Comparison of ENCODE assay signal across 26 cellular contexts in the genomic region with DNA sequence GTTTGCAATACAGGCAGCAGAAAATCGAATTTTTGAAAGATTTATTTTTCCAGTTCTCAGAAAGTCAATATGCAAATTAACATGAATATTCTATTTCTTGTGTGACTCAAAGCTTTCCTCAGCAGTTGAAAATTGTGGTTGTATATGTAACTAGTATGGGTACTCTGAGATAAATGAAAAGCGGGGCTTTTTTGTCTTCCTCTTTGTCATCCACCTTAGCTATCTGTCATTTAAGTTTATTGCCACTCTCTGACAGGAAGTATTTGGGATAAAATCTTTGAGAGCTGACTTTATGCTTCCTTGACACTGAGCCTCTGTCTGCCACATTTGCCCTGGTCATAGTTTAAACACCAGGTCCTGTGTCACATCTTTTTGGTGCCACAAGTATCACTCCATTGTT.
A peak's percentile ranks its signal among the peaks of the same experiment; 100 is the strongest.
DNase-seq lines count a peak whose midpoint lies in the region; ATAC-seq and TF ChIP-seq lines count a peak whose summit lies in the region.
"Had no signal": no experiment of that assay in that cellular context is flagged by ENCODE, and none has a peak within 500 bp of the region (broad histone marks: within the 10 kb centered on the region; RNA-seq: fewer than 3 reads in every experiment).

No MANE protein-coding gene starts in this region.

- TF ChIP-seq CTCF in IMR-90 (conservative IDR thresholded peaks at IDR 0.05; ENCODE audit: low read depth, low read length) (no peak), lower lobe of right lung (IDR thresholded peaks at IDR 0.05) (no peak)

- CTCF ChIA-PET in IMR-90 (lab: Yijun Ruan, JAX): interaction anchor here (0.6 kb wide), 1 partner anchor 101 kb away, joined by 3 read pairs; no protein-coding TSS in a partner anchor
- CTCF ChIA-PET in CD4-positive, alpha-beta memory T cell (lab: Charles Lee; ENCODE audit: partially characterized antibody): no interaction called here

- 0 out of 2 replicates have a peak overlapping the region, but pooled peaks have one; percentile 1 for H3K4ac ChIP-seq in IMR-90 (ENCODE audit: low read depth, low read length)

- peak overlapping the region; percentile 18; the same call in 1 of the 2 replicates for H2AK5ac ChIP-seq in IMR-90 (ENCODE audit: low read depth, low read length)

- H3K4me3 ChIP-seq in IMR-90 (ENCODE audit: insufficient read depth, low read depth, low read length) (no peak overlapping the region), lower lobe of right lung (no peak overlapping the region)
- H3K4me3 ChIP-seq in CD4-positive, alpha-beta memory T cell (ENCODE audit: low read length in 2 of 2): no peak overlapping the region
- H3K4me3 ChIP-seq: BLaER1 treated with 17β-estradiol and CSF1 and Interleukin-3, amounts not matched to agents 10 nM and 100 nM; ovary; suprapubic skin; upper lobe of left lung had no signal

- no peak overlapping the region for H2AFZ ChIP-seq in IMR-90 (replicated peaks; ENCODE audit: low read length, poor library complexity)

- peak overlapping the region in 1 of 2 donors; percentile 54 for H3K27ac Mint-ChIP-seq in activated naive CD4-positive, alpha-beta T cell treated with anti-CD3 and anti-CD28 coated beads, Interleukin-2, amount 50 U/mL, for 72 hours
- H3K27ac Mint-ChIP-seq in activated T-helper 17 cell treated with anti-CD3 and anti-CD28 coated beads, Interleukin-2, amount 50 U/mL, for 72 hours: peak overlapping the region; percentile 51
- peak overlapping the region; percentile 42 for H3K27ac Mint-ChIP-seq in stimulated activated naive CD8-positive, alpha-beta T cell treated with anti-CD3 and anti-CD28 coated beads, Interleukin-15, Interleukin-2, amounts not matched to agents 100 ng/mL and 50 ng/mL, for 24 hours
- peak overlapping the region in 1 of 7 donors; percentile 78 for H3K27ac Mint-ChIP-seq in CD4-positive, alpha-beta memory T cell
- H3K27ac Mint-ChIP-seq: activated naive CD8-positive, alpha-beta T cell had no signal

- in situ Hi-C loops in IMR-90 (cut with MboI; ENCODE audit: low sequenced_read_pairs): no loop called here

- peaks cover 9 to 18% of the 10 kb centered on the region in 2 donors for H3K36me3 Mint-ChIP-seq in activated naive CD4-positive, alpha-beta T cell treated with anti-CD3 and anti-CD28 coated beads, Interleukin-2, amount 50 U/mL, for 72 hours
- peaks cover 97% of the 10 kb centered on the region for H3K36me3 Mint-ChIP-seq in activated T-helper 17 cell treated with anti-CD3 and anti-CD28 coated beads, Interleukin-2, amount 50 U/mL, for 72 hours (ENCODE audit: low read depth)
- H3K36me3 Mint-ChIP-seq in stimulated activated naive CD8-positive, alpha-beta T cell treated with anti-CD3 and anti-CD28 coated beads, Interleukin-15, Interleukin-2, amounts not matched to agents 100 ng/mL and 50 ng/mL, for 24 hours (ENCODE audit: low read depth): peaks cover 77% of the 10 kb centered on the region
- peaks cover 73 to 79% of the 10 kb centered on the region in 2 donors for H3K36me3 Mint-ChIP-seq in CD4-positive, alpha-beta memory T cell

- H4K5ac ChIP-seq in IMR-90 (ENCODE audit: low read depth, low read length): peak overlapping the region; percentile 40; the same call in 1 of the 2 replicates

- no peak for TF ChIP-seq RAD21 in IMR-90 (IDR thresholded peaks at IDR 0.05; ENCODE audit: low read length)

- H3K4me3 Mint-ChIP-seq in activated T-helper 17 cell treated with anti-CD3 and anti-CD28 coated beads, Interleukin-2, amount 50 U/mL, for 72 hours: no peak overlapping the region
- no peak overlapping the region for H3K4me3 Mint-ChIP-seq in stimulated activated naive CD8-positive, alpha-beta T cell treated with anti-CD3 and anti-CD28 coated beads, Interleukin-15, Interleukin-2, amounts not matched to agents 100 ng/mL and 50 ng/mL, for 24 hours
- H3K4me3 Mint-ChIP-seq in CD4-positive, alpha-beta memory T cell: no peak overlapping the region
- H3K4me3 Mint-ChIP-seq: activated naive CD8-positive, alpha-beta T cell; neural crest cell had no signal

- peak overlapping the region; percentile 17; the same call in 1 of the 2 replicates for H3K14ac ChIP-seq in IMR-90 (replicated peaks; ENCODE audit: low read depth, low read length)

- peaks cover 10% of the 10 kb centered on the region for H3K9me1 ChIP-seq in IMR-90 (ENCODE audit: insufficient read depth, low read length)

- no peak for DNase-seq in activated naive CD4-positive, alpha-beta T cell treated with anti-CD3 and anti-CD28 coated beads, Interleukin-2, amount 50 U/mL, for 72 hours (ENCODE audit: low spot score in 2 of 2)
- DNase-seq in activated naive CD4-positive, alpha-beta T cell (lab: John Stamatoyannopoulos, UW): no peak
- no peak for DNase-seq in IMR-90
- no peak for DNase-seq in CD1c-positive myeloid dendritic cell (ENCODE audit: extremely low spot score)
- DNase-seq in CD4-positive, alpha-beta memory T cell: no peak
- DNase-seq in lower lobe of right lung: no peak
- DNase-seq: activated CD4-positive, alpha-beta T cell treated with anti-CD3 and anti-CD28 coated beads for 1 hour; aorta; COR-L47; GOT3; hippocampal formation; NCI-H1930; NCI-H524; NK-92 treated with Interleukin-12 subunit alpha and Interleukin-12 subunit beta, amount 100 ng/mL, for 24 hours; ovary; PC-3; SK-N-SH; stimulated activated CD4-positive, alpha-beta T cell treated with anti-CD3 and anti-CD28 coated beads, Interleukin-4, amount 100 ng/mL, for 24 hours; upper lobe of left lung had no signal

- H3K9me3 ChIP-seq in IMR-90 (ENCODE audit: control insufficient read depth, insufficient read depth, low read length): no peaks in the 10 kb centered on the region
- H3K9me3 ChIP-seq in CD4-positive, alpha-beta memory T cell (ENCODE audit: control insufficient read depth in 1 of 2, low read length in 2 of 2): no peaks in the 10 kb centered on the region
- no peaks in the 10 kb centered on the region for H3K9me3 ChIP-seq in lower lobe of right lung
- H3K9me3 ChIP-seq: ovary, SK-N-SH, suprapubic skin, upper lobe of left lung had no signal

- WGBS in IMR-90 (ENCODE audit: extremely low coverage in 2 of 2, insufficient read length in 1 of 2), 2 experiments: no CpG with 5 or more reads among the region's 2 CpGs

- H3K23ac ChIP-seq in IMR-90 (ENCODE audit: low read depth, low read length): no peak overlapping the region

- H3K27me3 Mint-ChIP-seq in activated T-helper 17 cell treated with anti-CD3 and anti-CD28 coated beads, Interleukin-2, amount 50 U/mL, for 72 hours: no peaks in the 10 kb centered on the region
- no peaks in the 10 kb centered on the region for H3K27me3 Mint-ChIP-seq in stimulated activated naive CD8-positive, alpha-beta T cell treated with anti-CD3 and anti-CD28 coated beads, Interleukin-15, Interleukin-2, amounts not matched to agents 100 ng/mL and 50 ng/mL, for 24 hours
- no peaks in the 10 kb centered on the region for H3K27me3 Mint-ChIP-seq in CD4-positive, alpha-beta memory T cell
- H3K27me3 Mint-ChIP-seq: activated naive CD8-positive, alpha-beta T cell had no signal

- BruUV-seq in IMR-90 (replicated peaks; lab: Mats Ljungman, UMichigan): no TSS peak

- no peaks in the 10 kb centered on the region for H3K4me1 Mint-ChIP-seq in activated T-helper 17 cell treated with anti-CD3 and anti-CD28 coated beads, Interleukin-2, amount 50 U/mL, for 72 hours
- peaks cover 12% of the 10 kb centered on the region for H3K4me1 Mint-ChIP-seq in stimulated activated naive CD8-positive, alpha-beta T cell treated with anti-CD3 and anti-CD28 coated beads, Interleukin-15, Interleukin-2, amounts not matched to agents 100 ng/mL and 50 ng/mL, for 24 hours (ENCODE audit: low read depth)
- no peaks in the 10 kb centered on the region for H3K4me1 Mint-ChIP-seq in CD4-positive, alpha-beta memory T cell

- H3K9ac ChIP-seq in IMR-90 (ENCODE audit: low read depth, low read length): no peak overlapping the region
- H3K9ac ChIP-seq: KMS-11, SK-N-SH had no signal

- no peak for TF ChIP-seq POLR2A in IMR-90 (IDR thresholded peaks at IDR 0.05; ENCODE audit: low read depth, low read length)

- 0 out of 2 replicates have a peak overlapping the region, but pooled peaks have one; percentile 43 for H3K4me2 ChIP-seq in IMR-90 (ENCODE audit: low read depth, low read length)
- H3K4me2 ChIP-seq: KMS-11, SK-N-SH had no signal

- no peak overlapping the region for H2BK120ac ChIP-seq in IMR-90 (ENCODE audit: low read depth, low read length)

- POLR2A ChIA-PET in IMR-90 (lab: Charles Lee; ENCODE audit: unreplicated experiment): no interaction called here
- POLR2A ChIA-PET in CD4-positive, alpha-beta memory T cell (lab: Charles Lee; ENCODE audit: partially characterized antibody): no interaction called here

- ATAC-seq in activated naive CD4-positive, alpha-beta T cell treated with anti-CD3 and anti-CD28 coated beads, Interleukin-2, amount 50 U/mL, for 72 hours: peak; percentile 68 to 89
- ATAC-seq in IMR-90 (ENCODE audit: low read depth) (no peak), lower lobe of right lung (no peak)
- ATAC-seq in activated T-helper 17 cell treated with anti-CD3 and anti-CD28 coated beads, Interleukin-2, amount 50 U/mL, for 72 hours (replicated peaks): peak; percentile 91
- ATAC-seq: PC-3 had no signal

- H3K79me1 ChIP-seq in IMR-90 (ENCODE audit: low read depth in 1 of 2, low read length in 2 of 2): peaks cover 3 to 7% of the 10 kb centered on the region in 2 experiments; a peak in 1 of 4 replicates

- peak overlapping the region; percentile 74 for H2BK5ac ChIP-seq in IMR-90 (ENCODE audit: low read depth, low read length, poor library complexity, severe bottlenecking)

- H4K91ac ChIP-seq in IMR-90 (ENCODE audit: insufficient read depth, low read depth, low read length): peak overlapping the region; percentile 13; the same call in 1 of the 2 replicates

- H3K4me1 ChIP-seq in IMR-90 (ENCODE audit: control insufficient read depth, insufficient read depth, low read length) (peaks cover 15% of the 10 kb centered on the region), lower lobe of right lung (peaks cover 33% of the 10 kb centered on the region)
- no peaks in the 10 kb centered on the region for H3K4me1 ChIP-seq in CD4-positive, alpha-beta memory T cell (ENCODE audit: insufficient read depth, low read length)

- dilution Hi-C loops in IMR-90 (cut with HindIII; ENCODE audit: low sequenced_read_pairs, unreplicated experiment): no loop called here

- H4K8ac ChIP-seq in IMR-90 (ENCODE audit: low read depth in 2 of 2, low read length in 2 of 2): 0 out of 4 replicates have a peak overlapping the region, but pooled peaks of 1 of the 2 experiments have one; percentile 22

- H3K27me3 ChIP-seq in IMR-90 (ENCODE audit: control insufficient read depth, insufficient read depth, low read length) (no peaks in the 10 kb centered on the region), lower lobe of right lung (ENCODE audit: low read depth) (no peaks in the 10 kb centered on the region)
- H3K27me3 ChIP-seq in CD4-positive, alpha-beta memory T cell (ENCODE audit: insufficient read depth, low read length): no peaks in the 10 kb centered on the region
- H3K27me3 ChIP-seq: BLaER1 treated with 17β-estradiol and CSF1 and Interleukin-3, amounts not matched to agents 10 nM and 100 nM; ovary; suprapubic skin; upper lobe of left lung had no signal

- H3K27ac ChIP-seq in IMR-90 (ENCODE audit: insufficient read depth, low read length) (peak overlapping the region; percentile 61), lower lobe of right lung (no peak overlapping the region)
- H3K27ac ChIP-seq in CD4-positive, alpha-beta memory T cell (ENCODE audit: low read depth, low read length): no peak overlapping the region
- H3K27ac ChIP-seq: KMS-11, ovary, suprapubic skin, upper lobe of left lung had no signal

- H3K18ac ChIP-seq in IMR-90 (ENCODE audit: low read depth, low read length): peak overlapping the region; percentile 52; the same call in 1 of the 2 replicates

- no peak overlapping the region for H2AK9ac ChIP-seq in IMR-90 (replicated peaks; ENCODE audit: low read depth, low read length, poor library complexity)

- no peak overlapping the region for H3K56ac ChIP-seq in IMR-90 (ENCODE audit: extremely low read depth, insufficient read depth, low read length)

- H4K20me1 ChIP-seq in IMR-90 (ENCODE audit: insufficient read depth, low read length): no peaks in the 10 kb centered on the region
- H4K20me1 ChIP-seq: BLaER1 treated with 17β-estradiol and CSF1 and Interleukin-3, amounts not matched to agents 10 nM and 100 nM had no signal

- H2BK15ac ChIP-seq in IMR-90 (ENCODE audit: low read depth, low read length): 0 out of 3 replicates have a peak overlapping the region, but pooled peaks have one; percentile 23

- peaks cover 10% of the 10 kb centered on the region for H3K36me3 ChIP-seq in IMR-90 (ENCODE audit: control insufficient read depth, insufficient read depth, low read length)
- H3K36me3 ChIP-seq in CD4-positive, alpha-beta memory T cell (ENCODE audit: insufficient read depth, low read length): peaks cover 29% of the 10 kb centered on the region
- peaks cover 79% of the 10 kb centered on the region for H3K36me3 ChIP-seq in lower lobe of right lung
- H3K36me3 ChIP-seq: ovary had no signal

- intact Hi-C loops in IMR-90 (cut with micrococcal nuclease): no loop called here
- intact Hi-C loops in CD4-positive, alpha-beta memory T cell (cut with micrococcal nuclease): no loop called here
- intact Hi-C loops in lower lobe of right lung (cut with DNase I): no loop called here

- H3K9me3 Mint-ChIP-seq in activated naive CD4-positive, alpha-beta T cell treated with anti-CD3 and anti-CD28 coated beads, Interleukin-2, amount 50 U/mL, for 72 hours: no peaks in the 10 kb centered on the region
- H3K9me3 Mint-ChIP-seq in activated T-helper 17 cell treated with anti-CD3 and anti-CD28 coated beads, Interleukin-2, amount 50 U/mL, for 72 hours: no peaks in the 10 kb centered on the region
- no peaks in the 10 kb centered on the region for H3K9me3 Mint-ChIP-seq in stimulated activated naive CD8-positive, alpha-beta T cell treated with anti-CD3 and anti-CD28 coated beads, Interleukin-15, Interleukin-2, amounts not matched to agents 100 ng/mL and 50 ng/mL, for 24 hours
- H3K9me3 Mint-ChIP-seq in CD4-positive, alpha-beta memory T cell: no peaks in the 10 kb centered on the region
- H3K9me3 Mint-ChIP-seq: neural crest cell had no signal

- no peak overlapping the region for H2BK20ac ChIP-seq in IMR-90 (ENCODE audit: low read depth, low read length)

Comparison
In these comparisons a context has a peak if more than half of its experiments do, and no peak if none do; other contexts are left out.
1. ATAC-seq: peak in activated naive CD4-positive, alpha-beta T cell treated with anti-CD3 and anti-CD28 coated beads, Interleukin-2, amount 50 U/mL, for 72 hours (2 of 2) and activated T-helper 17 cell treated with anti-CD3 and anti-CD28 coated beads, Interleukin-2, amount 50 U/mL, for 72 hours (single experiment); none in IMR-90 (single experiment) and lower lobe of right lung (0 of 2).